In genomic region chrX:136156560-136157117, GRCh38 we compare ENCODE assay signal across 1 cellular context.
TF ChIP-seq lines count a peak whose summit lies in the region.

No MANE protein-coding gene starts in this region.

TF ChIP-seq in HEK293, 187 proteins besides CTCF, POLR2A, EP300 and RAD21:
- TF ChIP-seq ELK4 (IDR thresholded peaks at IDR 0.05; ENCODE audit: borderline replicate concordance, low read depth, low read length), result no peak
- peak; percentile 54 for TF ChIP-seq ZBTB17 (tag by site-specific recombination; IDR thresholded peaks at IDR 0.05)
- peak; percentile 75 for TF ChIP-seq PRDM6 (tag by site-specific recombination; IDR thresholded peaks at IDR 0.05)
- 0 out of 2 replicates have a peak, but pooled peaks have one; percentile 42 for TF ChIP-seq SCRT2 (tag by site-specific recombination; IDR thresholded peaks at IDR 0.05)
- TF ChIP-seq ZNF558 (tag by site-specific recombination; IDR thresholded peaks at IDR 0.05), result no peak
- TF ChIP-seq ZEB2 (tag by site-specific recombination; IDR thresholded peaks at IDR 0.05), result peak; percentile 26; the same call in 1 of the 2 replicates
- no peak for TF ChIP-seq ZNF623 (tag by site-specific recombination; IDR thresholded peaks at IDR 0.05)
- no peak for TF ChIP-seq PRDM1 (tag by site-specific recombination; IDR thresholded peaks at IDR 0.05)
- no peak for TF ChIP-seq ZNF366 (tag by site-specific recombination; conservative IDR thresholded peaks at IDR 0.05)
